ENCODE assay signal across 26 cellular contexts in the genomic region with DNA sequence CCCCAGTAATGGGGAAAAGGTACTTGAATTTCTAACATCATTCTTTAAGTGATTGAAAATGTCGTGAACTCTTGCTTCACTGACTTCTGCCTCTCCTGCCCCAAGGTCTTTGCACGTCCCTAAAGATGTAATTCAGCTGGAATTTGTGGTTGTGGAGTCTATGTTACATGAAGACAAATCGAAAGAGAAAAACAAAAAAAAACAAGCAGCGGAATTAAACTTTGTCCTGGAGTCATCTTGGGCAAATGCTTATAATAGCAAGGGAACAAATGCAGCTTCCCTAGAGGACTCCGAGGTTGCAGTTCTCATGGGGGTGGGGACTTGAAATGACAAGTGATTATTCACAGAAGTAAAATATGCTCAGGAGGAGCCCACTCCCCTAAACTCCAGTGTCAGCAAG.
DNase-seq lines count a peak whose midpoint lies in the region; ATAC-seq, FAIRE-seq and TF ChIP-seq lines count a peak whose summit lies in the region.
"Had no signal": no experiment of that assay in that cellular context is flagged by ENCODE, and none has a peak within 500 bp of the region (broad histone marks: within the 10 kb centered on the region; RNA-seq: fewer than 3 reads in every experiment).

No MANE protein-coding gene starts in this region.

- no peak overlapping the region for H2AFZ ChIP-seq in mammary epithelial cell (ENCODE audit: low read depth, low read length)

- H3K4me1 Mint-ChIP-seq in naive B cell = peaks cover 21 to 47% (median 43%) of the 10 kb centered on the region in 3 donors

- TF ChIP-seq CTCF in right atrium auricular region (IDR thresholded peaks at IDR 0.05) (no peak), fibroblast of pulmonary artery (IDR thresholded peaks at IDR 0.05; ENCODE audit: low read length, missing control alignments) (no peak), vagina (IDR thresholded peaks at IDR 0.05) (no peak), mammary epithelial cell (conservative IDR thresholded peaks at IDR 0.05 in 1 of 2, IDR thresholded peaks at IDR 0.05 in 1 of 2; ENCODE audit: extremely low read depth in 1 of 2, insufficient read depth in 1 of 2, low read depth in 1 of 2, low read length in 2 of 2) (no peak)

- dilution Hi-C loops in mammary epithelial cell (cut with HindIII; ENCODE audit: low sequenced_read_pairs) = no loop called here

- CTCF ChIA-PET in mammary epithelial cell (lab: Charles Lee; ENCODE audit: low non-redundant PET) = no interaction called here

- H3K36me3 ChIP-seq in right atrium auricular region (no peaks in the 10 kb centered on the region), vagina (no peaks in the 10 kb centered on the region), mammary epithelial cell (ENCODE audit: insufficient read depth, low read length) (no peaks in the 10 kb centered on the region)
- H3K36me3 ChIP-seq: sigmoid colon had no signal

- no peaks in the 10 kb centered on the region for H3K9me3 Mint-ChIP-seq in naive B cell
- H3K9me3 Mint-ChIP-seq: mesothelial cell of epicardium; stimulated activated naive CD8-positive, alpha-beta T cell treated with anti-CD3 and anti-CD28 coated beads, Interleukin-15, Interleukin-2, amounts not matched to agents 100 ng/mL and 50 ng/mL, for 24 hours; type B pancreatic cell had no signal

- intact Hi-C loops in Right ventricle myocardium superior (cut with DNase I) (no loop called here), vagina (cut with DNase I) (no loop called here), mammary epithelial cell (cut with micrococcal nuclease) (no loop called here)

- no peaks in the 10 kb centered on the region for H3K27me3 ChIP-seq in right atrium auricular region
- no peaks in the 10 kb centered on the region for H3K27me3 ChIP-seq in vagina
- no peaks in the 10 kb centered on the region for H3K27me3 ChIP-seq in mammary epithelial cell (ENCODE audit: insufficient read depth, low read length)
- H3K27me3 ChIP-seq: sigmoid colon had no signal

- H3K79me2 ChIP-seq in mammary epithelial cell (ENCODE audit: insufficient read depth, low read length) = no peaks in the 10 kb centered on the region

- in situ Hi-C loops in mammary epithelial cell (cut with MboI; ENCODE audit: low sequenced_read_pairs in 2 of 2) = no loop called here

- H3K9me3 ChIP-seq in right atrium auricular region (no peaks in the 10 kb centered on the region), vagina (no peaks in the 10 kb centered on the region), mammary epithelial cell (replicated peaks; ENCODE audit: insufficient read depth, low read length) (no peaks in the 10 kb centered on the region)
- H3K9me3 ChIP-seq: sigmoid colon, SK-N-SH had no signal

- H3K27ac ChIP-seq in right atrium auricular region (no peak overlapping the region), vagina (peak overlapping the region; percentile 5), mammary epithelial cell (ENCODE audit: insufficient read depth, low read depth, low read length) (no peak overlapping the region)
- H3K27ac ChIP-seq: 22Rv1, sigmoid colon had no signal

- WGBS in mammary epithelial cell (ENCODE audit: low coverage, missing lambda C conversion rate) = 75% methylated on average over 5 of the region's 5 CpGs

- TF ChIP-seq POLR2A in vagina (IDR thresholded peaks at IDR 0.05) = no peak
- TF ChIP-seq POLR2A in GM12892 (IDR thresholded peaks at IDR 0.05; ENCODE audit: low read depth, low read length) = no peak

- H3K27me3 Mint-ChIP-seq in naive B cell = no peaks in the 10 kb centered on the region
- H3K27me3 Mint-ChIP-seq: stimulated activated naive CD8-positive, alpha-beta T cell treated with anti-CD3 and anti-CD28 coated beads, Interleukin-15, Interleukin-2, amounts not matched to agents 100 ng/mL and 50 ng/mL, for 24 hours; type B pancreatic cell had no signal

- BruUV-seq in mammary epithelial cell (replicated peaks; lab: Mats Ljungman, UMichigan) = no TSS peak

- peak overlapping the region in 4 of 6 donors; percentile 21 to 70 (median 58) for H3K27ac Mint-ChIP-seq in naive B cell
- H3K27ac Mint-ChIP-seq: mesothelial cell of epicardium; stimulated activated naive CD8-positive, alpha-beta T cell treated with anti-CD3 and anti-CD28 coated beads, Interleukin-15, Interleukin-2, amounts not matched to agents 100 ng/mL and 50 ng/mL, for 24 hours; type B pancreatic cell had no signal

- peaks cover 0 to 19% of the 10 kb centered on the region in 2 donors for H3K4me1 ChIP-seq in right atrium auricular region
- H3K4me1 ChIP-seq in vagina = peaks cover 39% of the 10 kb centered on the region
- no peaks in the 10 kb centered on the region for H3K4me1 ChIP-seq in mammary epithelial cell (ENCODE audit: insufficient read depth, low read length)

- no peak overlapping the region for H3K9ac ChIP-seq in mammary epithelial cell (ENCODE audit: insufficient read depth, low read length)
- H3K9ac ChIP-seq: SK-N-SH had no signal

- ATAC-seq in Right ventricle myocardium superior (ENCODE audit: poor library complexity) (peak; percentile 34), naive B cell (ENCODE audit: low read depth in 2 of 2) (no peak), GM18909 (IDR thresholded peaks at IDR 0.05; ENCODE audit: poor library complexity, unreplicated experiment) (no peak)

- no peak for DNase-seq in Right ventricle myocardium superior
- no peak for DNase-seq in right atrium auricular region (ENCODE audit: low spot score)
- peak; percentile 35 for DNase-seq in fibroblast of pulmonary artery (ENCODE audit: low read depth)
- no peak for DNase-seq in naive B cell
- no peak for DNase-seq in vagina (ENCODE audit: extremely low spot score in 2 of 2)
- DNase-seq in GM12892 (ENCODE audit: insufficient read length) = no peak
- DNase-seq in mammary epithelial cell = no peak
- DNase-seq: activated CD4-positive, CD25-positive, alpha-beta regulatory T cell treated with anti-CD3 and anti-CD28 coated beads, Interleukin-2, amount 50 U/mL, for 72 hours; EL; hypothalamus; Karpas-422; NCI-H1092 treated with DMSO at 0.1 percent for 48 hours; NCI-H2081 treated with DMSO at 0.1 percent for 48 hours; NCI-H510A; occipital lobe; sigmoid colon; SK-N-SH; stimulated activated CD4-positive, alpha-beta T cell treated with anti-CD3 and anti-CD28 coated beads, Interleukin-1b, Interleukin-23, amount 100 ng/mL, for 48 hours; T-helper 9 cell had no signal

- peaks cover 7% of the 10 kb centered on the region in 2 donors for H3K36me3 Mint-ChIP-seq in naive B cell
- H3K36me3 Mint-ChIP-seq: mesothelial cell of epicardium, type B pancreatic cell had no signal

- no peak overlapping the region for H3K4me2 ChIP-seq in mammary epithelial cell (ENCODE audit: insufficient read depth, low read depth, low read length)
- H3K4me2 ChIP-seq: SK-N-SH had no signal

- no peaks in the 10 kb centered on the region for H4K20me1 ChIP-seq in mammary epithelial cell (ENCODE audit: insufficient read depth, low read length)

- H3K4me3 ChIP-seq in right atrium auricular region (no peak overlapping the region), fibroblast of pulmonary artery (replicated peaks; ENCODE audit: low read depth, low read length) (no peak overlapping the region), vagina (no peak overlapping the region), mammary epithelial cell (replicated peaks in 1 of 3; ENCODE audit: insufficient read depth in 1 of 3, low read depth in 2 of 3, low read length in 3 of 3) (no peak overlapping the region)
- H3K4me3 ChIP-seq: sigmoid colon had no signal

- FAIRE-seq in GM12892 (lab: Jason Lieb, UNC) = no peak
- FAIRE-seq: bronchial epithelial cell, keratinocyte had no signal

- H3K4me3 Mint-ChIP-seq in naive B cell = no peak overlapping the region
- H3K4me3 Mint-ChIP-seq: mesothelial cell of epicardium; stimulated activated naive CD8-positive, alpha-beta T cell treated with anti-CD3 and anti-CD28 coated beads, Interleukin-15, Interleukin-2, amounts not matched to agents 100 ng/mL and 50 ng/mL, for 24 hours; type B pancreatic cell had no signal
